21 cellular contexts compared by ENCODE assay signal in genomic region chr2:180644709-180645108, GRCh38.
DNase-seq lines count a peak whose midpoint lies in the region; ATAC-seq, FAIRE-seq and TF ChIP-seq lines count a peak whose summit lies in the region.
"Had no signal": no experiment of that assay in that cellular context is flagged by ENCODE, and none has a peak within 500 bp of the region (broad histone marks: within the 10 kb centered on the region; RNA-seq: fewer than 3 reads in every experiment).

No MANE protein-coding gene starts in this region.

- H3K27me3 Mint-ChIP-seq in activated CD8-positive, alpha-beta memory T cell treated with anti-CD3 and anti-CD28 coated beads, Interleukin-2, amount 10 ng/mL, durations not matched to agents 7 days and 5 days, result peaks cover 6% of the 10 kb centered on the region
- H3K27me3 Mint-ChIP-seq: activated naive CD8-positive, alpha-beta T cell treated with anti-CD3 and anti-CD28 coated beads, Interleukin-2, amount 50 U/mL, for 24 hours; stimulated activated naive CD8-positive, alpha-beta T cell treated with anti-CD3 and anti-CD28 coated beads, Interleukin-15, Interleukin-2, amounts not matched to agents 100 ng/mL and 50 ng/mL, for 24 hours had no signal

- POLR2A ChIA-PET in A549 (lab: Yijun Ruan, JAX), result interaction anchor here (1.2 to 1.5 kb wide), 2 partner anchors 12 to 84 kb away, joined by 3 read pairs; no protein-coding TSS in a partner anchor

- CTCF ChIA-PET in A549 (lab: Yijun Ruan, JAX), result no interaction called here
- CTCF ChIA-PET in activated CD8-positive, alpha-beta memory T cell treated with anti-CD3 and anti-CD28 coated beads, Interleukin-2, amount 10 ng/mL, durations not matched to agents 7 days and 5 days (lab: Charles Lee), result no interaction called here

- DNase-seq in A549 (ENCODE audit: low read depth in 1 of 2, low spot score in 1 of 2), result peak in 1 of 2 experiments; percentile 32
- peak; percentile 78 for DNase-seq in HCEC 1CT
- DNase-seq in adipocyte (ENCODE audit: low read depth), result peak; percentile 71
- peak; percentile 76 for DNase-seq in fibroblast of the aortic adventitia (ENCODE audit: low read depth)
- no peak for DNase-seq in 8988T
- no peak for DNase-seq in activated CD8-positive, alpha-beta memory T cell treated with anti-CD3 and anti-CD28 coated beads, Interleukin-2, amount 10 ng/mL, durations not matched to agents 7 days and 5 days
- no peak for DNase-seq in pons (ENCODE audit: low spot score)
- DNase-seq: activated naive CD8-positive, alpha-beta T cell treated with anti-CD3 and anti-CD28 coated beads, Interleukin-2, amount 50 U/mL, for 24 hours; activated T-cell treated with anti-CD3 and anti-CD28 coated beads, Interleukin-2, amount 50 U/mL, for 48 hours; Caco-2; HFFc6; left ventricle myocardium inferior; NCI-H146; posterior cingulate gyrus; stimulated activated CD4-positive, alpha-beta T cell treated with anti-CD3 and anti-CD28 coated beads, Interleukin-15, amount 100 ng/mL, for 24 hours had no signal

- no peak overlapping the region for H3K27ac ChIP-seq in A549
- H3K27ac ChIP-seq: coronary artery, hepatocyte, left ventricle myocardium inferior had no signal

- H3K36me3 ChIP-seq in adipocyte (ENCODE audit: control insufficient read depth, insufficient read depth, low read length, severe bottlenecking), result no peaks in the 10 kb centered on the region
- H3K36me3 ChIP-seq: left ventricle myocardium inferior had no signal

- no peak overlapping the region for H3K4me3 ChIP-seq in A549
- no peak overlapping the region for H3K4me3 ChIP-seq in adipocyte (ENCODE audit: low read length)
- H3K4me3 ChIP-seq in fibroblast of the aortic adventitia (ENCODE audit: low read depth, low read length), result no peak overlapping the region
- H3K4me3 ChIP-seq: coronary artery, hepatocyte, left ventricle myocardium inferior had no signal

- 0 out of 3 replicates have a peak overlapping the region, but pooled peaks have one; percentile 15 for H3K4me2 ChIP-seq in A549
- H3K4me2 ChIP-seq: hepatocyte had no signal

- no peak for TF ChIP-seq CTCF in A549 (IDR thresholded peaks at IDR 0.05)
- no peak for TF ChIP-seq CTCF in fibroblast of the aortic adventitia (IDR thresholded peaks at IDR 0.05; ENCODE audit: insufficient read depth, low read length)

- no peak overlapping the region for H3K27ac Mint-ChIP-seq in activated CD8-positive, alpha-beta memory T cell treated with anti-CD3 and anti-CD28 coated beads, Interleukin-2, amount 10 ng/mL, durations not matched to agents 7 days and 5 days
- H3K27ac Mint-ChIP-seq: activated naive CD8-positive, alpha-beta T cell treated with anti-CD3 and anti-CD28 coated beads, Interleukin-2, amount 50 U/mL, for 24 hours; HFFc6; stimulated activated naive CD8-positive, alpha-beta T cell treated with anti-CD3 and anti-CD28 coated beads, Interleukin-15, Interleukin-2, amounts not matched to agents 100 ng/mL and 50 ng/mL, for 24 hours had no signal

- no peak overlapping the region for H3K4me3 Mint-ChIP-seq in activated CD8-positive, alpha-beta memory T cell treated with anti-CD3 and anti-CD28 coated beads, Interleukin-2, amount 10 ng/mL, durations not matched to agents 7 days and 5 days
- H3K4me3 Mint-ChIP-seq: activated naive CD8-positive, alpha-beta T cell treated with anti-CD3 and anti-CD28 coated beads, Interleukin-2, amount 50 U/mL, for 24 hours; HFFc6; stimulated activated naive CD8-positive, alpha-beta T cell treated with anti-CD3 and anti-CD28 coated beads, Interleukin-15, Interleukin-2, amounts not matched to agents 100 ng/mL and 50 ng/mL, for 24 hours had no signal

- H3K36me3 Mint-ChIP-seq in activated CD8-positive, alpha-beta memory T cell treated with anti-CD3 and anti-CD28 coated beads, Interleukin-2, amount 10 ng/mL, durations not matched to agents 7 days and 5 days, result no peaks in the 10 kb centered on the region

- H3K4me1 ChIP-seq in A549 (peaks cover 9% of the 10 kb centered on the region; the same call in 1 of the 3 replicates), adipocyte (ENCODE audit: control insufficient read depth, insufficient read depth, low read length) (peaks cover 5% of the 10 kb centered on the region)
- H3K4me1 ChIP-seq: Caco-2, left ventricle myocardium inferior had no signal

- no peaks in the 10 kb centered on the region for H3K9me3 Mint-ChIP-seq in activated CD8-positive, alpha-beta memory T cell treated with anti-CD3 and anti-CD28 coated beads, Interleukin-2, amount 10 ng/mL, durations not matched to agents 7 days and 5 days (ENCODE audit: low read depth)
- H3K9me3 Mint-ChIP-seq: activated naive CD8-positive, alpha-beta T cell treated with anti-CD3 and anti-CD28 coated beads, Interleukin-2, amount 50 U/mL, for 24 hours; HFFc6; stimulated activated naive CD8-positive, alpha-beta T cell treated with anti-CD3 and anti-CD28 coated beads, Interleukin-15, Interleukin-2, amounts not matched to agents 100 ng/mL and 50 ng/mL, for 24 hours had no signal

- H3K27me3 ChIP-seq in adipocyte (replicated peaks; ENCODE audit: control insufficient read depth, insufficient read depth, low read length), result no peaks in the 10 kb centered on the region
- H3K27me3 ChIP-seq: hepatocyte had no signal

- TF ChIP-seq EP300 in A549 (IDR thresholded peaks at IDR 0.05), result 0 out of 5 replicates have a peak, but pooled peaks of 1 of the 2 experiments have one; percentile 26

- no peak for FAIRE-seq in A549 (lab: Jason Lieb, UNC)
- FAIRE-seq: urothelium cell line had no signal

- no peaks in the 10 kb centered on the region for H3K9me3 ChIP-seq in A549
- peaks cover 2% of the 10 kb centered on the region for H3K9me3 ChIP-seq in adipocyte (ENCODE audit: control insufficient read depth, low read length)

- ATAC-seq in A549, result peak; percentile 39 to 62; a peak in 4 of 6 replicates
- ATAC-seq in HG02763 (IDR thresholded peaks at IDR 0.05; ENCODE audit: unreplicated experiment), result no peak
- no peak for ATAC-seq in activated CD8-positive, alpha-beta memory T cell treated with anti-CD3 and anti-CD28 coated beads, Interleukin-2, amount 10 ng/mL, durations not matched to agents 7 days and 5 days
- ATAC-seq: activated naive CD8-positive, alpha-beta T cell treated with anti-CD3 and anti-CD28 coated beads, Interleukin-2, amount 50 U/mL, for 24 hours; SK-N-SH treated with all-trans-retinoic acid at 6 μM for 48 hours had no signal

- H3K9ac ChIP-seq in adipocyte (ENCODE audit: low read length), result no peak overlapping the region

- no peak for TF ChIP-seq RAD21 in A549 (conservative IDR thresholded peaks at IDR 0.05 in 1 of 2, IDR thresholded peaks at IDR 0.05 in 1 of 2)

- no peak for TF ChIP-seq POLR2A in A549 (IDR thresholded peaks at IDR 0.05; ENCODE audit: low read length)

- 13% methylated on average over 2 of the region's 2 CpGs for WGBS in A549 (ENCODE audit: missing lambda C conversion rate)

- H3K4me1 Mint-ChIP-seq in activated CD8-positive, alpha-beta memory T cell treated with anti-CD3 and anti-CD28 coated beads, Interleukin-2, amount 10 ng/mL, durations not matched to agents 7 days and 5 days, result no peaks in the 10 kb centered on the region
- H3K4me1 Mint-ChIP-seq: activated naive CD8-positive, alpha-beta T cell treated with anti-CD3 and anti-CD28 coated beads, Interleukin-2, amount 50 U/mL, for 24 hours had no signal

TF ChIP-seq in A549, 52 proteins besides CTCF, POLR2A, EP300 and RAD21:
- TF ChIP-seq CEBPB (IDR thresholded peaks at IDR 0.05) (peak; percentile 34 to 69; a peak in 3 of 4 replicates), JUN (IDR thresholded peaks at IDR 0.05) (peak in 1 of 2 experiments; percentile 22; a peak in 1 of 5 replicates), HOXB5 (CRISPR knock-in tag; IDR thresholded peaks at IDR 0.05) (no peak), KDM1A (IDR thresholded peaks at IDR 0.05; ENCODE audit: low read depth) (no peak), JUNB (IDR thresholded peaks at IDR 0.05) (peak; percentile 51), RARB (CRISPR knock-in tag; IDR thresholded peaks at IDR 0.05) (no peak)

Comparison
In these comparisons a context has a peak if more than half of its experiments do, and no peak if none do; other contexts are left out.
1. ATAC-seq: peak in A549 (2 of 2); none in HG02763 (single experiment) and activated CD8-positive, alpha-beta memory T cell treated with anti-CD3 and anti-CD28 coated beads, Interleukin-2, amount 10 ng/mL, durations not matched to agents 7 days and 5 days (single experiment).
2. DNase-seq: peak in HCEC 1CT (single experiment), adipocyte (single experiment) and fibroblast of the aortic adventitia (single experiment); none in 8988T (single experiment), activated CD8-positive, alpha-beta memory T cell treated with anti-CD3 and anti-CD28 coated beads, Interleukin-2, amount 10 ng/mL, durations not matched to agents 7 days and 5 days (single experiment) and pons (single experiment).